ENCODE assay signal across 8 cellular contexts in genomic region chr3:123584284-123584987, GRCh38. TPM values are rescaled to one million over a fixed set of nuclear protein-coding genes. Genes with fewer than 3 reads are reported as not detected.
DNase-seq lines count a peak whose midpoint lies in the region; ATAC-seq and TF ChIP-seq lines count a peak whose summit lies in the region.

No MANE protein-coding gene starts in this region.

- WGBS in urinary bladder: under 1% methylated on average over 65 of the region's 65 CpGs

- no peaks in the 10 kb centered on the region for H3K9me3 ChIP-seq in mucosa of rectum (ENCODE audit: control insufficient read depth in 2 of 2, low read length in 2 of 2)

- TF ChIP-seq CTCF in endothelial cell (IDR thresholded peaks at IDR 0.05; ENCODE audit: unreplicated experiment): no peak

- no peaks in the 10 kb centered on the region for H3K27me3 Mint-ChIP-seq in endothelial cell (ENCODE audit: unreplicated experiment)

- no peaks in the 10 kb centered on the region for H3K27me3 ChIP-seq in mucosa of rectum (ENCODE audit: control insufficient read depth in 2 of 2, insufficient read depth in 2 of 2, low read length in 2 of 2)

- peak overlapping the region; percentile 94 to 95 for H3K27ac ChIP-seq in mucosa of rectum (ENCODE audit: low read depth in 2 of 2, low read length in 2 of 2)
- H3K27ac ChIP-seq in urinary bladder (ENCODE audit: low read depth): peak overlapping the region; percentile 70

- peak overlapping the region; percentile 96 for H3K4me3 Mint-ChIP-seq in endothelial cell (ENCODE audit: unreplicated experiment)

- DNase-seq in COR-L47 (lab: John Stamatoyannopoulos, UW) (peak; percentile 67), endothelial cell (ENCODE audit: low spot score) (peak; percentile 53), NCI-H128 (lab: John Stamatoyannopoulos, UW; ENCODE audit: unreplicated experiment) (no peak)

- peak overlapping the region; percentile 80 to 97 for H3K4me3 ChIP-seq in mucosa of rectum (ENCODE audit: low read length in 2 of 2)
- peak overlapping the region; percentile 60 for H3K4me3 ChIP-seq in urinary bladder (ENCODE audit: low read depth, low read length)

- peak overlapping the region; percentile 71 to 84 for H3K9ac ChIP-seq in mucosa of rectum (ENCODE audit: low read depth in 1 of 2, low read length in 2 of 2)

- peaks cover 14% of the 10 kb centered on the region for H3K36me3 Mint-ChIP-seq in endothelial cell (ENCODE audit: low read depth, unreplicated experiment)

- peaks cover 4% of the 10 kb centered on the region for H3K4me1 Mint-ChIP-seq in endothelial cell (ENCODE audit: unreplicated experiment)

- no peak overlapping the region for H3K27ac Mint-ChIP-seq in endothelial cell (ENCODE audit: unreplicated experiment)

- H3K4me1 ChIP-seq in mucosa of rectum (ENCODE audit: control insufficient read depth in 2 of 2, insufficient read depth in 2 of 2, low read length in 2 of 2) (peaks cover 6 to 12% of the 10 kb centered on the region in 2 donors), urinary bladder (ENCODE audit: insufficient read depth) (peaks cover 4% of the 10 kb centered on the region)

- H3K36me3 ChIP-seq in mucosa of rectum (ENCODE audit: control insufficient read depth in 2 of 2, insufficient read depth in 2 of 2, low read length in 2 of 2) (peaks cover 2 to 8% of the 10 kb centered on the region in 2 donors), urinary bladder (ENCODE audit: insufficient read depth) (peaks cover 4% of the 10 kb centered on the region)

- peak; percentile 39 for ATAC-seq in GM19035 (IDR thresholded peaks at IDR 0.05; ENCODE audit: unreplicated experiment)
- peak; percentile 26 for ATAC-seq in HG03139 (IDR thresholded peaks at IDR 0.05; ENCODE audit: unreplicated experiment)
- ATAC-seq in SK-N-SH treated with all-trans-retinoic acid at 6 μM for 48 hours: peak; percentile 47

- peaks cover 4% of the 10 kb centered on the region for H3K9me3 Mint-ChIP-seq in endothelial cell (ENCODE audit: unreplicated experiment)

TF ChIP-seq in SK-N-SH treated with all-trans-retinoic acid at 6 μM for 48 hours, 23 proteins besides CTCF, POLR2A, EP300 and RAD21:
- TF ChIP-seq ZC3H10 (CRISPR knock-in tag; IDR thresholded peaks at IDR 0.05) (no peak), RARB (CRISPR knock-in tag; IDR thresholded peaks at IDR 0.05) (no peak), ZFP3 (CRISPR knock-in tag; IDR thresholded peaks at IDR 0.05) (no peak), ZNF8 (CRISPR knock-in tag; IDR thresholded peaks at IDR 0.05) (no peak), ARNTL (CRISPR knock-in tag; IDR thresholded peaks at IDR 0.05; ENCODE audit: borderline replicate concordance, low read depth) (no peak), TOX (CRISPR knock-in tag; IDR thresholded peaks at IDR 0.05; ENCODE audit: borderline replicate concordance) (no peak), ESRRG (CRISPR knock-in tag; IDR thresholded peaks at IDR 0.05) (no peak), ISL1 (CRISPR knock-in tag; IDR thresholded peaks at IDR 0.05) (no peak), CSRNP3 (CRISPR knock-in tag; IDR thresholded peaks at IDR 0.05) (no peak), GLIS3 (CRISPR knock-in tag; IDR thresholded peaks at IDR 0.05) (no peak)
- TF ChIP-seq, protein P1, sequence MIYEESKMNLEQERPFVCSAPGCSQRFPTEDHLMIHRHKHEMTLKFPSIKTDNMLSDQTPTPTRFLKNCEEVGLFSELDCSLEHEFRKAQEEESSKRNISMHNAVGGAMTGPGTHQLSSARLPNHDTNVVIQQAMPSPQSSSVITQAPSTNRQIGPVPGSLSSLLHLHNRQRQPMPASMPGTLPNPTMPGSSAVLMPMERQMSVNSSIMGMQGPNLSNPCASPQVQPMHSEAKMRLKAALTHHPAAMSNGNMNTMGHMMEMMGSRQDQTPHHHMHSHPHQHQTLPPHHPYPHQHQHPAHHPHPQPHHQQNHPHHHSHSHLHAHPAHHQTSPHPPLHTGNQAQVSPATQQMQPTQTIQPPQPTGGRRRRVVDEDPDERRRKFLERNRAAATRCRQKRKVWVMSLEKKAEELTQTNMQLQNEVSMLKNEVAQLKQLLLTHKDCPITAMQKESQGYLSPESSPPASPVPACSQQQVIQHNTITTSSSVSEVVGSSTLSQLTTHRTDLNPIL (CRISPR knock-in tag; IDR thresholded peaks at IDR 0.05; ENCODE audit: low read depth): no peak
- TF ChIP-seq, protein P2, sequence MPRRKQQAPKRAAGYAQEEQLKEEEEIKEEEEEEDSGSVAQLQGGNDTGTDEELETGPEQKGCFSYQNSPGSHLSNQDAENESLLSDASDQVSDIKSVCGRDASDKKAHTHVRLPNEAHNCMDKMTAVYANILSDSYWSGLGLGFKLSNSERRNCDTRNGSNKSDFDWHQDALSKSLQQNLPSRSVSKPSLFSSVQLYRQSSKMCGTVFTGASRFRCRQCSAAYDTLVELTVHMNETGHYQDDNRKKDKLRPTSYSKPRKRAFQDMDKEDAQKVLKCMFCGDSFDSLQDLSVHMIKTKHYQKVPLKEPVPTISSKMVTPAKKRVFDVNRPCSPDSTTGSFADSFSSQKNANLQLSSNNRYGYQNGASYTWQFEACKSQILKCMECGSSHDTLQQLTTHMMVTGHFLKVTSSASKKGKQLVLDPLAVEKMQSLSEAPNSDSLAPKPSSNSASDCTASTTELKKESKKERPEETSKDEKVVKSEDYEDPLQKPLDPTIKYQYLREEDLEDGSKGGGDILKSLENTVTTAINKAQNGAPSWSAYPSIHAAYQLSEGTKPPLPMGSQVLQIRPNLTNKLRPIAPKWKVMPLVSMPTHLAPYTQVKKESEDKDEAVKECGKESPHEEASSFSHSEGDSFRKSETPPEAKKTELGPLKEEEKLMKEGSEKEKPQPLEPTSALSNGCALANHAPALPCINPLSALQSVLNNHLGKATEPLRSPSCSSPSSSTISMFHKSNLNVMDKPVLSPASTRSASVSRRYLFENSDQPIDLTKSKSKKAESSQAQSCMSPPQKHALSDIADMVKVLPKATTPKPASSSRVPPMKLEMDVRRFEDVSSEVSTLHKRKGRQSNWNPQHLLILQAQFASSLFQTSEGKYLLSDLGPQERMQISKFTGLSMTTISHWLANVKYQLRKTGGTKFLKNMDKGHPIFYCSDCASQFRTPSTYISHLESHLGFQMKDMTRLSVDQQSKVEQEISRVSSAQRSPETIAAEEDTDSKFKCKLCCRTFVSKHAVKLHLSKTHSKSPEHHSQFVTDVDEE (CRISPR knock-in tag; IDR thresholded peaks at IDR 0.05): no peak
TF ChIP-seq in SK-N-SH treated with all-trans-retinoic acid at 6 μM for 48 hours: peak in this region for 0.

RNA-seq across cellular contexts. Expression of gene HACD2, which starts 0.4 kb away (rescaled TPM):
- total RNA-seq in endothelial cell (ENCODE audit: unreplicated experiment): 13.9 TPM
- 38.3 TPM for total RNA-seq in urinary bladder
- polyA plus RNA-seq in urinary bladder: 15.0 TPM
